9 cellular contexts compared by ENCODE assay signal in the genomic region with DNA sequence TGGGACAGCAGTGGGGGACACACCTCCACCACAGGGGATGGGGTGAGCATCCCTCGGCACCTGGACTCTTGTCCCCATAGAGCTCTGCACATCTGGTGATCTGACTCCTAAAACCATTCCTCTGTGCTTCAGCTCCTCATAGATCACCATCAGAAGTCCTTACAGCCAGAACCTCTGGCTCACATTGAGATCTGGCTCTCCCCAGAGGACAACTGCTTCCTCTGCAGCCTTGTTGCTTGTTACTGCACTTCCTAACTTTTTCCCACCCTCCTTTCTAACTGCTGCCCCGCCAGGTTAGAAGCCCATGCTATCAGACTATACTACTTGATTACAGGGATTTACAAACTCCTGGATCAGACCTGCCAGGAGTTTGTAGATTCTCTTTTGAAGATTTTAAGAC.
DNase-seq lines count a peak whose midpoint lies in the region; ATAC-seq, FAIRE-seq and TF ChIP-seq lines count a peak whose summit lies in the region.
"Had no signal": no experiment of that assay in that cellular context is flagged by ENCODE, and none has a peak within 500 bp of the region (broad histone marks: within the 10 kb centered on the region; RNA-seq: fewer than 3 reads in every experiment).

No MANE protein-coding gene starts in this region.

- FAIRE-seq in pancreas (lab: Jason Lieb, UNC): no peak
- FAIRE-seq in RCC 7860 (lab: Jason Lieb, UNC): no peak

- H3K36me3 ChIP-seq in pancreas: no peaks in the 10 kb centered on the region

- H3K27me3 ChIP-seq in dorsolateral prefrontal cortex (no peaks in the 10 kb centered on the region), pancreas (no peaks in the 10 kb centered on the region)

- peak in 3 of 4 donors; percentile 32 to 62 (median 33) for ATAC-seq in pancreas

- peaks cover 18 to 36% (median 22%) of the 10 kb centered on the region in 3 donors for H3K4me1 ChIP-seq in pancreas

- TF ChIP-seq CTCF in GM12872 (IDR thresholded peaks at IDR 0.05; ENCODE audit: insufficient read depth, low read depth, low read length): peak; percentile 30; the same call in 1 of the 3 replicates
- peak in 36 of 56 donors; percentile 11 to 53 (median 30) for TF ChIP-seq CTCF in dorsolateral prefrontal cortex (IDR thresholded peaks at IDR 0.05 in 54 of 56, conservative IDR thresholded peaks at IDR 0.05 in 2 of 56; ENCODE audit: low read depth in 1 of 56, partially characterized antibody in 56 of 56)
- no peak for TF ChIP-seq CTCF in pancreas (IDR thresholded peaks at IDR 0.05)

- intact Hi-C loops in dorsolateral prefrontal cortex (cut with DNase I): no loop called here
- intact Hi-C loops in pancreas (cut with DNase I): no loop called here

- peak; percentile 4 for DNase-seq in NCI-H69 (lab: John Stamatoyannopoulos, UW)
- DNase-seq in dorsolateral prefrontal cortex: no peak
- no peak for DNase-seq in pancreas
- DNase-seq in NCI-H1092 (lab: John Stamatoyannopoulos, UW): no peak
- no peak for DNase-seq in RCC 7860 (ENCODE audit: low spot score)
- no peak for DNase-seq in activated gamma-delta T cell (lab: John Stamatoyannopoulos, UW)
- DNase-seq: effector memory CD4-positive, alpha-beta T cell; NCI-H446 treated with DMSO at 0.1 percent for 48 hours had no signal

- 73 to 81% methylated on average over 2 of the region's 2 CpGs for WGBS in pancreas, 2 donors

- H3K27ac ChIP-seq in dorsolateral prefrontal cortex (no peak overlapping the region), pancreas (no peak overlapping the region)

- no peak overlapping the region for H3K4me3 ChIP-seq in dorsolateral prefrontal cortex
- H3K4me3 ChIP-seq in pancreas: no peak overlapping the region

- H3K9me3 ChIP-seq in pancreas: no peaks in the 10 kb centered on the region

Comparison
In these comparisons a context has a peak if more than half of its experiments do, and no peak if none do; other contexts are left out.
1. CTCF ChIP-seq: peak in GM12872 (single experiment) and dorsolateral prefrontal cortex (36 of 56); none in pancreas (0 of 4).